In genomic region chr2:113181491-113182051, GRCh38 we compare ENCODE assay signal across 10 cellular contexts. TPM values are rescaled to one million over a fixed set of nuclear protein-coding genes. Genes with fewer than 3 reads are reported as not detected.
DNase-seq lines count a peak whose midpoint lies in the region; ATAC-seq, FAIRE-seq and TF ChIP-seq lines count a peak whose summit lies in the region.
"Had no signal": no experiment of that assay in that cellular context is flagged by ENCODE, and none has a peak within 500 bp of the region (broad histone marks: within the 10 kb centered on the region; RNA-seq: fewer than 3 reads in every experiment).

No MANE protein-coding gene starts in this region.

- H3K9me3 Mint-ChIP-seq in activated naive CD4-positive, alpha-beta T cell treated with anti-CD3 and anti-CD28 coated beads, Interleukin-2, amount 50 U/mL, for 24 hours, result no peaks in the 10 kb centered on the region
- H3K9me3 Mint-ChIP-seq in activated CD8-positive, alpha-beta T cell treated with anti-CD3 and anti-CD28 coated beads for 36 hours, result no peaks in the 10 kb centered on the region

- POLR2A ChIA-PET in activated CD8-positive, alpha-beta T cell treated with anti-CD3 and anti-CD28 coated beads for 36 hours (lab: Charles Lee), result interaction anchor here (0.9 to 3.0 kb wide), 7 partner anchors 10 to 75 kb away, joined by 3 to 16 read pairs (median 6); no protein-coding TSS in a partner anchor

- DNase-seq in activated naive CD4-positive, alpha-beta T cell treated with Interleukin-2 at 50 U/mL for 16 hours, result no peak
- no peak for DNase-seq in activated CD8-positive, alpha-beta T cell treated with anti-CD3 and anti-CD28 coated beads for 36 hours
- peak; percentile 62 for DNase-seq in upper lobe of right lung
- DNase-seq in HTR-8/SVneo (ENCODE audit: insufficient read length, low spot score), result no peak
- DNase-seq in NCI-H187 (lab: John Stamatoyannopoulos, UW), result no peak
- DNase-seq: Caco-2 had no signal

- H3K9ac ChIP-seq in liver (ENCODE audit: low read depth in 1 of 2, low read length in 2 of 2), result no peak overlapping the region

- H3K4me1 Mint-ChIP-seq in activated naive CD4-positive, alpha-beta T cell treated with anti-CD3 and anti-CD28 coated beads, Interleukin-2, amount 50 U/mL, for 24 hours, result peaks cover 93% of the 10 kb centered on the region
- peaks cover 90% of the 10 kb centered on the region for H3K4me1 Mint-ChIP-seq in activated CD8-positive, alpha-beta T cell treated with anti-CD3 and anti-CD28 coated beads for 36 hours (ENCODE audit: low read depth)

- H3K36me3 Mint-ChIP-seq in activated naive CD4-positive, alpha-beta T cell treated with anti-CD3 and anti-CD28 coated beads, Interleukin-2, amount 50 U/mL, for 24 hours, result peaks cover 13% of the 10 kb centered on the region
- H3K36me3 Mint-ChIP-seq in activated CD8-positive, alpha-beta T cell treated with anti-CD3 and anti-CD28 coated beads for 36 hours (ENCODE audit: low read depth), result peaks cover 88% of the 10 kb centered on the region

- peak; percentile 10 for ATAC-seq in activated CD8-positive, alpha-beta T cell treated with anti-CD3 and anti-CD28 coated beads for 36 hours
- ATAC-seq in upper lobe of right lung, result peak; percentile 51
- no peak for ATAC-seq in GM21825 (IDR thresholded peaks at IDR 0.05; ENCODE audit: unreplicated experiment)

- H3K4me3 Mint-ChIP-seq in activated naive CD4-positive, alpha-beta T cell treated with anti-CD3 and anti-CD28 coated beads, Interleukin-2, amount 50 U/mL, for 24 hours, result peak overlapping the region; percentile 27
- no peak overlapping the region for H3K4me3 Mint-ChIP-seq in activated CD8-positive, alpha-beta T cell treated with anti-CD3 and anti-CD28 coated beads for 36 hours

- 74% methylated on average over 4 of the region's 4 CpGs for WGBS in liver

- no peak for TF ChIP-seq CTCF in activated CD8-positive, alpha-beta T cell treated with anti-CD3 and anti-CD28 coated beads for 36 hours (IDR thresholded peaks at IDR 0.05)
- TF ChIP-seq CTCF in liver (IDR thresholded peaks at IDR 0.05; ENCODE audit: low read depth, low read length, missing input control) (no peak), upper lobe of right lung (IDR thresholded peaks at IDR 0.05) (no peak)

- no peaks in the 10 kb centered on the region for H3K27me3 Mint-ChIP-seq in activated naive CD4-positive, alpha-beta T cell treated with anti-CD3 and anti-CD28 coated beads, Interleukin-2, amount 50 U/mL, for 24 hours
- H3K27me3 Mint-ChIP-seq in activated CD8-positive, alpha-beta T cell treated with anti-CD3 and anti-CD28 coated beads for 36 hours, result no peaks in the 10 kb centered on the region

- no peak for FAIRE-seq in HTR-8/SVneo (lab: Jason Lieb, UNC)

- TF ChIP-seq RAD21 in liver (IDR thresholded peaks at IDR 0.05), result no peak

- H3K36me3 ChIP-seq in liver (ENCODE audit: control insufficient read depth in 4 of 4, insufficient read depth in 3 of 4, low read depth in 1 of 4, low read length in 3 of 4) (no peaks in the 10 kb centered on the region), upper lobe of right lung (no peaks in the 10 kb centered on the region)

- peak overlapping the region; percentile 91 for H3K27ac Mint-ChIP-seq in activated naive CD4-positive, alpha-beta T cell treated with anti-CD3 and anti-CD28 coated beads, Interleukin-2, amount 50 U/mL, for 24 hours
- H3K27ac Mint-ChIP-seq in activated CD8-positive, alpha-beta T cell treated with anti-CD3 and anti-CD28 coated beads for 36 hours, result peak overlapping the region; percentile 79

- no peaks in the 10 kb centered on the region for H3K9me3 ChIP-seq in liver (ENCODE audit: control insufficient read depth in 4 of 4, low read length in 3 of 4)
- H3K9me3 ChIP-seq in upper lobe of right lung, result no peaks in the 10 kb centered on the region
- H3K9me3 ChIP-seq: Caco-2 had no signal

- no peaks in the 10 kb centered on the region for H3K27me3 ChIP-seq in liver (ENCODE audit: control insufficient read depth in 4 of 4, insufficient read depth in 4 of 4, low read length in 3 of 4)
- no peaks in the 10 kb centered on the region for H3K27me3 ChIP-seq in upper lobe of right lung

- H3K4me1 ChIP-seq in liver (ENCODE audit: control insufficient read depth in 4 of 4, insufficient read depth in 4 of 4, low read length in 3 of 4) (peaks cover 17 to 56% (median 33%) of the 10 kb centered on the region in 4 donors), upper lobe of right lung (peaks cover 28% of the 10 kb centered on the region)

- H3K27ac ChIP-seq in liver (ENCODE audit: low read depth in 1 of 2, low read length in 2 of 2) (peak overlapping the region; percentile 65 to 66), upper lobe of right lung (peak overlapping the region; percentile 55)

- no peak overlapping the region for H3K4me3 ChIP-seq in liver (ENCODE audit: low read depth in 1 of 3, low read length in 3 of 3)
- no peak overlapping the region for H3K4me3 ChIP-seq in upper lobe of right lung

- CTCF ChIA-PET in activated CD8-positive, alpha-beta T cell treated with anti-CD3 and anti-CD28 coated beads for 36 hours (lab: Charles Lee), result interaction anchor here (1.0 to 4.6 kb wide), 7 partner anchors 13 to 103 kb away, joined by 3 to 82 read pairs (median 8); no protein-coding TSS in a partner anchor

- intact Hi-C loops in activated CD8-positive, alpha-beta T cell treated with anti-CD3 and anti-CD28 coated beads for 36 hours (cut with micrococcal nuclease), result loop anchor here (5.0 kb wide), 1 partner anchor 44 kb away; no protein-coding TSS in a partner anchor
- intact Hi-C loops in upper lobe of right lung (cut with DNase I), result no loop called here

TF ChIP-seq in liver, 16 proteins besides CTCF, POLR2A, EP300 and RAD21:
- TF ChIP-seq YY1 (IDR thresholded peaks at IDR 0.05), result no peak
- TF ChIP-seq SP1 (IDR thresholded peaks at IDR 0.05), result no peak
- TF ChIP-seq NR2F2 (IDR thresholded peaks at IDR 0.05), result no peak
- TF ChIP-seq MAX (IDR thresholded peaks at IDR 0.05), result no peak
- TF ChIP-seq JUND (IDR thresholded peaks at IDR 0.05), result no peak
- TF ChIP-seq EGR1 (IDR thresholded peaks at IDR 0.05; ENCODE audit: low read depth in 2 of 2), result no peak
- TF ChIP-seq, protein P1, sequence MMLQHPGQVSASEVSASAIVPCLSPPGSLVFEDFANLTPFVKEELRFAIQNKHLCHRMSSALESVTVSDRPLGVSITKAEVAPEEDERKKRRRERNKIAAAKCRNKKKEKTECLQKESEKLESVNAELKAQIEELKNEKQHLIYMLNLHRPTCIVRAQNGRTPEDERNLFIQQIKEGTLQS (IDR thresholded peaks at IDR 0.05), result no peak
- TF ChIP-seq RXRA (IDR thresholded peaks at IDR 0.05), result no peak
- TF ChIP-seq ZBTB33 (IDR thresholded peaks at IDR 0.05), result no peak
- no peak for TF ChIP-seq FOXA2 (IDR thresholded peaks at IDR 0.05)
- TF ChIP-seq GABPA (IDR thresholded peaks at IDR 0.05 in 1 of 2, conservative IDR thresholded peaks at IDR 0.05 in 1 of 2), result no peak

RNA-seq across cellular contexts. Expression of gene PSD4, which starts 7.8 kb away (rescaled TPM):
- total RNA-seq in activated CD8-positive, alpha-beta T cell treated with anti-CD3 and anti-CD28 coated beads for 36 hours, result 100 to 1,000 TPM; 247 to 251 TPM
- total RNA-seq in liver (10 to 100 TPM; 38.1 to 83.2 TPM), upper lobe of right lung (37.8 TPM)
- 10 to 100 TPM; 16.4 to 30.8 TPM for polyA plus RNA-seq in liver

RNA-seq across cellular contexts. Expression of gene IL1RN, which starts 54.2 kb away (rescaled TPM):
- total RNA-seq in activated CD8-positive, alpha-beta T cell treated with anti-CD3 and anti-CD28 coated beads for 36 hours, result under 1 TPM; 0.50 to 0.85 TPM
- total RNA-seq in liver (10 to 100 TPM in 1 of 2 donors, 1 to 10 TPM in 1; 3.9 to 23.1 TPM), upper lobe of right lung (41.7 TPM)
- 100 to 1,000 TPM in 1 of 2 donors, 10 to 100 TPM in 1; 28.5 to 121 TPM for polyA plus RNA-seq in liver
- total RNA-seq: Caco-2, pulmonary artery endothelial cell had no signal
